Comparison of ENCODE assay signal across 8 cellular contexts in genomic region chr13:98997738-98998641, GRCh38. TPM values are rescaled to one million over a fixed set of nuclear protein-coding genes. Genes with fewer than 3 reads are reported as not detected.
DNase-seq lines count a peak whose midpoint lies in the region; TF ChIP-seq lines count a peak whose summit lies in the region.

No MANE protein-coding gene starts in this region.

- POLR2A ChIA-PET in SK-N-SH (lab: Yijun Ruan, JAX): no interaction called here

- H3K36me3 ChIP-seq in SK-N-SH (replicated peaks in 1 of 2; ENCODE audit: control insufficient read depth in 1 of 2, insufficient read depth in 2 of 2, low read length in 1 of 2): no peaks in the 10 kb centered on the region

- H3K79me2 ChIP-seq in SK-N-SH (ENCODE audit: insufficient read depth): no peaks in the 10 kb centered on the region

- H4K20me1 ChIP-seq in SK-N-SH (ENCODE audit: insufficient read depth): no peaks in the 10 kb centered on the region

- no peak for TF ChIP-seq CTCF in SK-N-SH (IDR thresholded peaks at IDR 0.05)
- no peak for TF ChIP-seq CTCF in GM13977 (IDR thresholded peaks at IDR 0.05; ENCODE audit: extremely low read depth, insufficient read depth, missing control alignments)

- 80% methylated on average over 7 of the region's 9 CpGs for WGBS in SK-N-SH (ENCODE audit: low lambda C conversion rate)

- CTCF ChIA-PET in SK-N-SH (lab: Yijun Ruan, JAX): no interaction called here

- H3K4me3 ChIP-seq in SK-N-SH (ENCODE audit: low read depth in 2 of 2, low read length in 1 of 2): no peak overlapping the region

- no peak overlapping the region for H3K4me2 ChIP-seq in SK-N-SH

- H3K9me2 ChIP-seq in SK-N-SH: no peaks in the 10 kb centered on the region

- H3K27ac ChIP-seq in SK-N-SH (ENCODE audit: low read depth in 2 of 2, low read length in 1 of 2): no peak overlapping the region

- no peak overlapping the region for H3K9ac ChIP-seq in SK-N-SH

- no peak for TF ChIP-seq RAD21 in SK-N-SH (IDR thresholded peaks at IDR 0.05; ENCODE audit: low read length)

- in situ Hi-C loops in GM13977 (cut with MboI; ENCODE audit: low pct_unique_long_range_greater_than_20kb, low sequenced_read_pairs, unreplicated experiment): no loop called here

- no peak overlapping the region for H2AFZ ChIP-seq in SK-N-SH (ENCODE audit: low read depth)

- H3K4me1 ChIP-seq in SK-N-SH (ENCODE audit: control insufficient read depth in 1 of 2, insufficient read depth in 2 of 2, low read depth in 1 of 2, low read length in 1 of 2): peaks cover 21 to 28% of the 10 kb centered on the region in 2 experiments; a peak in 3 of 4 replicates

- TF ChIP-seq EP300 in SK-N-SH (IDR thresholded peaks at IDR 0.05; ENCODE audit: borderline replicate concordance in 1 of 2, low read depth in 1 of 2, low read length in 1 of 2): no peak

- no peaks in the 10 kb centered on the region for H3K9me3 ChIP-seq in SK-N-SH

- DNase-seq in AG20443 (ENCODE audit: low spot score) (peak; percentile 35), GM03348 (ENCODE audit: low spot score) (peak; percentile 42), SK-N-SH (no peak), islet precursor cell (peak; percentile 76), GM13977 (ENCODE audit: low spot score) (no peak), NCI-H446 (lab: John Stamatoyannopoulos, UW) (no peak), MV-4-11 (lab: John Stamatoyannopoulos, UW) (no peak)
- DNase-seq in activated CD4-positive, CD25-positive, alpha-beta regulatory T cell (lab: John Stamatoyannopoulos, UW): no peak

- H3F3A ChIP-seq in SK-N-SH (replicated peaks; ENCODE audit: insufficient read depth): no peaks in the 10 kb centered on the region

- no peaks in the 10 kb centered on the region for H3K27me3 ChIP-seq in SK-N-SH (ENCODE audit: insufficient read depth)

TF ChIP-seq in SK-N-SH, 30 proteins besides CTCF, POLR2A, EP300 and RAD21:
- TF ChIP-seq TCF12 (IDR thresholded peaks at IDR 0.05) (peak; percentile 48), MXI1 (IDR thresholded peaks at IDR 0.05; ENCODE audit: low read depth, low read length) (no peak)

RNA-seq across cellular contexts. Expression of gene DOCK9, which starts 20.1 kb away (rescaled TPM):
- polyA plus RNA-seq in SK-N-SH (2012; rRNA removed): 16.6 and 17.9 TPM in 2 replicates
- polyA plus RNA-seq in SK-N-SH (2012; cell fraction: cytosol; rRNA removed): 14.3 and 14.9 TPM in 2 replicates
- polyA plus RNA-seq in SK-N-SH (2012; cell fraction: nucleus; rRNA removed): 18.5 and 22.2 TPM in 2 replicates

Comparison
In these comparisons a context has a peak if more than half of its experiments do, and no peak if none do; other contexts are left out.
1. DNase-seq: peak in AG20443 (single experiment), GM03348 (single experiment) and islet precursor cell (single experiment); none in SK-N-SH (single experiment), GM13977 (single experiment), activated CD4-positive, CD25-positive, alpha-beta regulatory T cell (0 of 4), NCI-H446 (0 of 2) and MV-4-11 (single experiment).